ENCODE assay signal across 1 cellular context in genomic region chr21:46413365-46413696, GRCh38.
TF ChIP-seq lines count a peak whose summit lies in the region.

No MANE protein-coding gene starts in this region.

TF ChIP-seq in WTC11, 78 proteins besides CTCF, POLR2A, EP300 and RAD21 (continued from another document):
- no peak for TF ChIP-seq ZNF281 (CRISPR knock-in tag; IDR thresholded peaks at IDR 0.05)
- no peak for TF ChIP-seq NR2C2 (CRISPR knock-in tag; IDR thresholded peaks at IDR 0.05)
- no peak for TF ChIP-seq HMGA2 (CRISPR knock-in tag; IDR thresholded peaks at IDR 0.05)
- TF ChIP-seq FOXJ3 (CRISPR knock-in tag; IDR thresholded peaks at IDR 0.05; ENCODE audit: borderline replicate concordance), result no peak
- TF ChIP-seq PREB (CRISPR knock-in tag; IDR thresholded peaks at IDR 0.05; ENCODE audit: borderline replicate concordance), result no peak
- no peak for TF ChIP-seq TCF7 (CRISPR knock-in tag; IDR thresholded peaks at IDR 0.05; ENCODE audit: low read depth)
- no peak for TF ChIP-seq ZNF219 (CRISPR knock-in tag; IDR thresholded peaks at IDR 0.05; ENCODE audit: borderline replicate concordance)
- no peak for TF ChIP-seq FOXP1 (CRISPR knock-in tag; IDR thresholded peaks at IDR 0.05; ENCODE audit: borderline replicate concordance)
- no peak for TF ChIP-seq ZMAT4 (CRISPR knock-in tag; IDR thresholded peaks at IDR 0.05)
- no peak for TF ChIP-seq MXD4 (CRISPR knock-in tag; IDR thresholded peaks at IDR 0.05; ENCODE audit: borderline replicate concordance)
- TF ChIP-seq ETV6 (CRISPR knock-in tag; IDR thresholded peaks at IDR 0.05), result no peak
